18 cellular contexts compared by ENCODE assay signal in the genomic region with DNA sequence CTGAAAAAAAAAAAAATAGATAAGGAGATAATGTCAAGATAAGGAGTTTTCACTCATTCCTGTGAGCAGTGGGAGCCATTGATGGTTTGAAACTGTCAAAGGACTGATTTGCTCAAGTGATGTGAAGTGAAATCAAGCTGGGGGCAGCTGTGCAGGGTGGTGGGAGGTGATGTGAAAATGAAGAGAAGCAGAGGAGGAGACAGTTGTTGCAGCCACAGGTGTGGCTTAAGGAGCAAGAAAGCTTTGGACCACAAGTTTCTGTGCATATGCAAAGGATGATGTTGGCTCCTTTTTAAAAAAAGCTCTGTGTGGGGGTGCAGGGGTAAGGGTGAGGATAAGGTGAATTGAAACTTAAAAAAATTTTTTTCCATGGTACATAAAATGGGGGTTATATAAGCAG.
"Had no signal": no experiment of that assay in that cellular context is flagged by ENCODE, and none has a peak within 500 bp of the region (broad histone marks: within the 10 kb centered on the region; RNA-seq: fewer than 3 reads in every experiment).

No MANE protein-coding gene starts in this region.

- H3K4me1 ChIP-seq: body of pancreas, pancreas, stomach, testis had no signal

- H3K4me3 ChIP-seq: body of pancreas, pancreas, stomach, testis had no signal

- H3K27ac Mint-ChIP-seq: activated B cell treated with CpG ODN at 0.5 μM for 24 hours; activated CD4-positive, alpha-beta T cell treated with anti-CD3 and anti-CD28 coated beads, Interleukin-2, amount 10 ng/mL, durations not matched to agents 7 days and 5 days; activated naive CD8-positive, alpha-beta T cell treated with anti-CD3 and anti-CD28 coated beads for 36 hours; activated T-cell treated with anti-CD3 and anti-CD28 coated beads, Interleukin-2, amount 50 U/mL, for 72 hours; naive thymus-derived CD8-positive, alpha-beta T cell had no signal

- H3K9me3 ChIP-seq: body of pancreas, pancreas, stomach, testis had no signal

- H3K36me3 Mint-ChIP-seq: activated naive CD8-positive, alpha-beta T cell treated with anti-CD3 and anti-CD28 coated beads for 36 hours; naive thymus-derived CD8-positive, alpha-beta T cell had no signal

- DNase-seq: activated B cell treated with CpG ODN at 0.5 μM for 24 hours; activated CD4-positive, alpha-beta T cell treated with anti-CD3 and anti-CD28 coated beads, Interleukin-2, amount 10 ng/mL, durations not matched to agents 7 days and 5 days; activated CD8-positive, alpha-beta memory T cell treated with anti-CD3 and anti-CD28 coated beads, Interleukin-2, amount 50 U/mL, for 48 hours; activated gamma-delta T cell treated with Interleukin-2 at 50 U/mL for 16 hours; activated naive CD8-positive, alpha-beta T cell treated with anti-CD3 and anti-CD28 coated beads for 36 hours; activated T-cell treated with anti-CD3 and anti-CD28 coated beads, Interleukin-2, amount 50 U/mL, for 72 hours; amygdala; body of pancreas; effector CD4-positive, alpha-beta T cell; foreskin fibroblast; hippocampal formation; left ventricle myocardium superior; mesenchymal stem cell; naive thymus-derived CD8-positive, alpha-beta T cell; pancreas; stimulated activated CD4-positive, alpha-beta T cell treated with anti-CD3 and anti-CD28 coated beads, Interleukin-1b, Interleukin-23, amount 100 ng/mL, for 48 hours; stomach; testis had no signal

- H3K36me3 ChIP-seq: pancreas, stomach had no signal

- ATAC-seq: activated T-cell treated with anti-CD3 and anti-CD28 coated beads, Interleukin-2, amount 50 U/mL, for 72 hours; body of pancreas; left ventricle myocardium superior; naive thymus-derived CD8-positive, alpha-beta T cell; pancreas had no signal

- H3K27ac ChIP-seq: body of pancreas, pancreas, stomach, testis had no signal

- H3K4me3 Mint-ChIP-seq: activated B cell treated with CpG ODN at 0.5 μM for 24 hours; activated CD4-positive, alpha-beta T cell treated with anti-CD3 and anti-CD28 coated beads, Interleukin-2, amount 10 ng/mL, durations not matched to agents 7 days and 5 days; activated naive CD8-positive, alpha-beta T cell treated with anti-CD3 and anti-CD28 coated beads for 36 hours; activated T-cell treated with anti-CD3 and anti-CD28 coated beads, Interleukin-2, amount 50 U/mL, for 72 hours; naive thymus-derived CD8-positive, alpha-beta T cell had no signal

- H3K9me3 Mint-ChIP-seq: activated B cell treated with CpG ODN at 0.5 μM for 24 hours; activated CD4-positive, alpha-beta T cell treated with anti-CD3 and anti-CD28 coated beads, Interleukin-2, amount 10 ng/mL, durations not matched to agents 7 days and 5 days; activated naive CD8-positive, alpha-beta T cell treated with anti-CD3 and anti-CD28 coated beads for 36 hours; activated T-cell treated with anti-CD3 and anti-CD28 coated beads, Interleukin-2, amount 50 U/mL, for 72 hours; naive thymus-derived CD8-positive, alpha-beta T cell had no signal

- H3K27me3 ChIP-seq: pancreas, testis had no signal
